Comparison of ENCODE assay signal across 1 cellular context in genomic region chr11:26947904-26948639, GRCh38.
TF ChIP-seq lines count a peak whose summit lies in the region.

No MANE protein-coding gene starts in this region.

TF ChIP-seq in SK-N-SH, 30 proteins besides CTCF, POLR2A, EP300 and RAD21 (continued from another document):
- TF ChIP-seq YY1 (IDR thresholded peaks at IDR 0.05; ENCODE audit: low read depth) (no peak), NRF1 (IDR thresholded peaks at IDR 0.05; ENCODE audit: low read depth, low read length) (no peak), MXI1 (IDR thresholded peaks at IDR 0.05; ENCODE audit: low read depth, low read length) (no peak), TCF12 (IDR thresholded peaks at IDR 0.05) (no peak)
